In genomic region chr17:18315498-18316360, GRCh38 we compare ENCODE assay signal across 6 cellular contexts. TPM values are rescaled to one million over a fixed set of nuclear protein-coding genes. Genes with fewer than 3 reads are reported as not detected.
DNase-seq lines count a peak whose midpoint lies in the region; ATAC-seq, FAIRE-seq and TF ChIP-seq lines count a peak whose summit lies in the region.

No MANE protein-coding gene starts in this region.

- peak overlapping the region; percentile 52 to 93 (median 79) for H3K4me3 ChIP-seq in Peyer's patch
- H3K4me3 ChIP-seq in fibroblast of mammary gland (ENCODE audit: control insufficient read depth, low read depth, low read length): peak overlapping the region; percentile 96

- peaks cover 0 to 36% (median 0%) of the 10 kb centered on the region in 3 donors for H3K36me3 ChIP-seq in Peyer's patch

- H3K27me3 ChIP-seq in Peyer's patch: no peaks in the 10 kb centered on the region

- no peak for TF ChIP-seq CTCF in Peyer's patch (IDR thresholded peaks at IDR 0.05)
- TF ChIP-seq CTCF in fibroblast of mammary gland (conservative IDR thresholded peaks at IDR 0.05; ENCODE audit: control insufficient read depth, insufficient read depth, low read depth, low read length): no peak

- peak overlapping the region; percentile 88 to 94 (median 91) for H3K27ac ChIP-seq in Peyer's patch
- peak overlapping the region; percentile 96 for H3K27ac ChIP-seq in substantia nigra (ENCODE audit: low read depth, low read length, poor library complexity, severe bottlenecking)

- no peak for ATAC-seq in HG02973 (IDR thresholded peaks at IDR 0.05; ENCODE audit: unreplicated experiment)
- no peak for ATAC-seq in HG03432 (IDR thresholded peaks at IDR 0.05; ENCODE audit: unreplicated experiment)

- H3K9me3 ChIP-seq in Peyer's patch: no peaks in the 10 kb centered on the region

- TF ChIP-seq POLR2A in GM12891 (IDR thresholded peaks at IDR 0.05; ENCODE audit: low read depth, low read length): no peak
- no peak for TF ChIP-seq POLR2A in Peyer's patch (IDR thresholded peaks at IDR 0.05)

- no peak for DNase-seq in GM12891 (ENCODE audit: insufficient read length, low spot score)
- DNase-seq in Peyer's patch: peak in 2 of 3 donors; percentile 32 to 62
- peak; percentile 14 for DNase-seq in fibroblast of mammary gland (ENCODE audit: low read depth)
- DNase-seq in substantia nigra (lab: John Stamatoyannopoulos, UW): peak in 1 of 49 donors; percentile 44

- H3K4me1 ChIP-seq in Peyer's patch: peaks cover 0 to 70% (median 41%) of the 10 kb centered on the region in 4 donors

- no peak for FAIRE-seq in GM12891 (lab: Jason Lieb, UNC)

TF ChIP-seq in GM12891, 5 proteins besides CTCF, POLR2A, EP300 and RAD21:
- TF ChIP-seq TAF1 (IDR thresholded peaks at IDR 0.05; ENCODE audit: low read depth, low read length) (no peak), SPI1 (IDR thresholded peaks at IDR 0.05; ENCODE audit: low read depth, low read length) (peak; percentile 80), POU2F2 (IDR thresholded peaks at IDR 0.05; ENCODE audit: low read depth, low read length) (no peak)

RNA-seq across cellular contexts. Expression of gene SMCR8, which starts 0.6 kb away (rescaled TPM):
- polyA plus RNA-seq in GM12891 (2012; ENCODE audit: low read depth, missing spikeins): 7.8 TPM
- total RNA-seq in Peyer's patch: 10 to 100 TPM; 13.2 to 24.7 (median 18.3) TPM

RNA-seq across cellular contexts. Expression of gene TOP3A, which starts 0.9 kb away (rescaled TPM):
- polyA plus RNA-seq in GM12891 (2012; ENCODE audit: low read depth, missing spikeins): 19.0 TPM
- total RNA-seq in Peyer's patch: 10 to 100 TPM; 25.7 to 49.7 (median 35.0) TPM

RNA-seq across cellular contexts. Expression of gene SHMT1, which starts 47.6 kb away (rescaled TPM):
- 18.3 TPM for polyA plus RNA-seq in GM12891 (2012; ENCODE audit: low read depth, missing spikeins)
- total RNA-seq in Peyer's patch: 100 to 1,000 TPM in 3 of 4 donors, 10 to 100 TPM in 1; 75.9 to 128 (median 110) TPM

RNA-seq across cellular contexts. Expression of gene MIEF2, which starts 55.3 kb away (rescaled TPM):
- polyA plus RNA-seq in GM12891 (2012; ENCODE audit: low read depth, missing spikeins): 3.6 TPM
- total RNA-seq in Peyer's patch: 10 to 100 TPM in 3 of 4 donors, 1 to 10 TPM in 1; 3.3 to 49.6 (median 22.9) TPM

RNA-seq across cellular contexts. Expression of gene FLII, which starts 57.2 kb away (rescaled TPM):
- 87.8 TPM for polyA plus RNA-seq in GM12891 (2012; ENCODE audit: low read depth, missing spikeins)
- total RNA-seq in Peyer's patch: 100 to 1,000 TPM; 311 to 538 (median 419) TPM
